10 cellular contexts compared by ENCODE assay signal in genomic region chr16:85426806-85427205, GRCh38.
"Had no signal": no experiment of that assay in that cellular context is flagged by ENCODE, and none has a peak within 500 bp of the region (broad histone marks: within the 10 kb centered on the region; RNA-seq: fewer than 3 reads in every experiment).

No MANE protein-coding gene starts in this region.

- FAIRE-seq: keratinocyte had no signal

- H3K36me3 ChIP-seq: gastrocnemius medialis, transverse colon, vagina had no signal

- H3K4me3 ChIP-seq: coronary artery, gastrocnemius medialis, transverse colon, vagina had no signal

- ATAC-seq: gastrocnemius medialis, left lobe of liver had no signal

- H3K27ac ChIP-seq: coronary artery, gastrocnemius medialis, transverse colon, vagina had no signal

- DNase-seq: activated CD4-positive, alpha-beta T cell treated with anti-CD3 and anti-CD28 coated beads, Interleukin-2, amount 50 U/mL, for 4 hours; activated naive CD4-positive, alpha-beta T cell; central memory CD4-positive, alpha-beta T cell; T1000; transverse colon had no signal

- H3K9me3 ChIP-seq: gastrocnemius medialis, transverse colon, vagina had no signal

- H3K27me3 ChIP-seq: gastrocnemius medialis, transverse colon, vagina had no signal
